9 cellular contexts compared by ENCODE assay signal in the genomic region with DNA sequence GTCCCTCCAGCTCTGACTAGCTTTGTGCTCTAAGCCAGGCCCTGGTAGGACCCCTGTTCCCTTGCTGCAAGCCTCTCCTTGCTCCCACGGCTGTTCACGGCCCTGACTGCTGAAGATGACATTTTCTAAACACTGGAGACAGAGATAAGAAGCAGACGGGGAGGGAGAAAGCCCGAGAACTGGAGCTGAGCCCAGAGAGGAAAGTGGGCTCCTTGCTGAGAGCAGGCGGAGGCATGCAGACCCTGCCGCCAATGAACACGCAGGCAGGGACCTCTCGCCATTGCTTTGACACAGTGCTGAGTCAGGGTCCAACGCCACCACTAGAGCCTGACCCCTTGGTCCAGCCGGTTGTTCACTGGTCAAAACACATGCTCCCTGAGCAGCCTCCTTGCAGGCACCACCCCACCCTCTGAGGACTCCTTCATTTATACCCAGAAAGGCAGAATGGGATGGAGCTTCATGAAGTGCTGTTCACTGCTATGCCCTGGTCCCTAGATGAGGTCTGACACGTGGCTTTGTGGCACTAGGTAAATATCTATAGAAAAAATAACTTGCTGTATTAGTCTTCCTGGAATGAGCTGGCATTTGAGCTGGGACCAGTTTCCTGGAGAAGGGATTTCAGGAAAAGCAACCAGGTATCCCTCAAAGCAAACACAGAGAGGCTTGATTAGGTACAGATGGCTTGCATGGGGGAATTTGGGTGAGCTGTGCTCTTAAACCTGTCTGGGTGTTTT.
DNase-seq lines count a peak whose midpoint lies in the region; ATAC-seq, FAIRE-seq and TF ChIP-seq lines count a peak whose summit lies in the region.
"Had no signal": no experiment of that assay in that cellular context is flagged by ENCODE, and none has a peak within 500 bp of the region (broad histone marks: within the 10 kb centered on the region; RNA-seq: fewer than 3 reads in every experiment).

No MANE protein-coding gene starts in this region.

- no peaks in the 10 kb centered on the region for H3K9me3 ChIP-seq in stomach smooth muscle (ENCODE audit: control insufficient read depth in 2 of 2, low read length in 2 of 2)

- peak; percentile 30 for DNase-seq in HT-29 (ENCODE audit: low spot score)
- DNase-seq in bronchial epithelial cell (ENCODE audit: low read depth): peak; percentile 67
- peak; percentile 85 for DNase-seq in kidney tubule cell (ENCODE audit: low spot score)
- DNase-seq in activated CD8-positive, alpha-beta memory T cell treated with anti-CD3 and anti-CD28 coated beads, Interleukin-2, amount 10 ng/mL, durations not matched to agents 7 days and 5 days: no peak
- DNase-seq in activated gamma-delta T cell (lab: John Stamatoyannopoulos, UW): no peak
- DNase-seq: KBM-7 had no signal

- peak overlapping the region; percentile 42 to 56 for H3K9ac ChIP-seq in stomach smooth muscle (ENCODE audit: low read length in 2 of 2)

- H3K27me3 ChIP-seq in bronchial epithelial cell (ENCODE audit: control insufficient read depth, insufficient read depth, low read length) (peaks cover 1% of the 10 kb centered on the region), stomach smooth muscle (ENCODE audit: control insufficient read depth in 1 of 2, insufficient read depth in 2 of 2, low read length in 2 of 2) (no peaks in the 10 kb centered on the region)

- peak overlapping the region; percentile 96 for H3K27ac ChIP-seq in stomach smooth muscle (ENCODE audit: low read length)

- CTCF ChIA-PET in activated CD8-positive, alpha-beta memory T cell treated with anti-CD3 and anti-CD28 coated beads, Interleukin-2, amount 10 ng/mL, durations not matched to agents 7 days and 5 days (lab: Charles Lee): no interaction called here

- H3K4me1 Mint-ChIP-seq in activated CD8-positive, alpha-beta memory T cell treated with anti-CD3 and anti-CD28 coated beads, Interleukin-2, amount 10 ng/mL, durations not matched to agents 7 days and 5 days: no peaks in the 10 kb centered on the region

- peaks cover 13% of the 10 kb centered on the region for H3K27me3 Mint-ChIP-seq in activated CD8-positive, alpha-beta memory T cell treated with anti-CD3 and anti-CD28 coated beads, Interleukin-2, amount 10 ng/mL, durations not matched to agents 7 days and 5 days

- no peak overlapping the region for H3K27ac Mint-ChIP-seq in activated CD8-positive, alpha-beta memory T cell treated with anti-CD3 and anti-CD28 coated beads, Interleukin-2, amount 10 ng/mL, durations not matched to agents 7 days and 5 days

- no peaks in the 10 kb centered on the region for H3K9me3 Mint-ChIP-seq in activated CD8-positive, alpha-beta memory T cell treated with anti-CD3 and anti-CD28 coated beads, Interleukin-2, amount 10 ng/mL, durations not matched to agents 7 days and 5 days (ENCODE audit: low read depth)

- peaks cover 78% of the 10 kb centered on the region for H3K4me1 ChIP-seq in stomach smooth muscle (ENCODE audit: control insufficient read depth, insufficient read depth, low read length)

- ATAC-seq in GM19455 (IDR thresholded peaks at IDR 0.05; ENCODE audit: unreplicated experiment): no peak
- ATAC-seq in GM18520 (IDR thresholded peaks at IDR 0.05; ENCODE audit: unreplicated experiment): no peak
- ATAC-seq in activated CD8-positive, alpha-beta memory T cell treated with anti-CD3 and anti-CD28 coated beads, Interleukin-2, amount 10 ng/mL, durations not matched to agents 7 days and 5 days: no peak

- no peak for TF ChIP-seq CTCF in bronchial epithelial cell (IDR thresholded peaks at IDR 0.05; ENCODE audit: insufficient read depth, low read length, severe bottlenecking)

- no peak for FAIRE-seq in bronchial epithelial cell (lab: Jason Lieb, UNC)

- no peaks in the 10 kb centered on the region for H3K36me3 ChIP-seq in bronchial epithelial cell (ENCODE audit: control insufficient read depth, insufficient read depth, low read length)
- no peaks in the 10 kb centered on the region for H3K36me3 ChIP-seq in stomach smooth muscle (ENCODE audit: control insufficient read depth in 2 of 2, insufficient read depth in 2 of 2, low read length in 2 of 2)

- H3K36me3 Mint-ChIP-seq in activated CD8-positive, alpha-beta memory T cell treated with anti-CD3 and anti-CD28 coated beads, Interleukin-2, amount 10 ng/mL, durations not matched to agents 7 days and 5 days: no peaks in the 10 kb centered on the region

- H3K4me3 Mint-ChIP-seq in activated CD8-positive, alpha-beta memory T cell treated with anti-CD3 and anti-CD28 coated beads, Interleukin-2, amount 10 ng/mL, durations not matched to agents 7 days and 5 days: no peak overlapping the region

- H3K4me3 ChIP-seq in bronchial epithelial cell (ENCODE audit: low read depth, low read length) (no peak overlapping the region), stomach smooth muscle (ENCODE audit: low read length in 2 of 2) (peak overlapping the region in 1 of 2 donors; percentile 49)

Comparison
In these comparisons a context has a peak if more than half of its experiments do, and no peak if none do; other contexts are left out.
1. DNase-seq: peak in HT-29 (single experiment), bronchial epithelial cell (single experiment) and kidney tubule cell (single experiment); none in activated CD8-positive, alpha-beta memory T cell treated with anti-CD3 and anti-CD28 coated beads, Interleukin-2, amount 10 ng/mL, durations not matched to agents 7 days and 5 days (single experiment) and activated gamma-delta T cell (single experiment).